In the genomic region with DNA sequence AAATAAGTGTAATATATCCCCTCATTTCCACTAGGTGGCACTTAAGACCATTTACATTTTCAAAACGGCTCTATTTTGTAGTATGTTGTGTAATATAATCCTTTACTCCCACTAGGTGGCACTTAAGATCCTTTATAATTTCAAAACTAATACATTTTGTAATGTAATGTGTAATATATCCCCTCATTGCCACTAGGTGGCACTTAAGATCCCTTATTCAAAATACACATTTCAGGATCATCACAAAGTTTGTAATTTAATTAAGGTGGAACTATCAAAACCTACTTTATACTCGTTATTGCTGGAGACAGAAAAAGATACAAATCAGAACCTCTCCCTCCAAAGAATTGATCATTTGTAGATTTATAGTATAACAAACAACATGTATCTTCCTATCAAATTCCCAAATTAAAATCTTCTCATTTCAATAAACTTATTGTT, we compare ENCODE assay signal across 8 cellular contexts.
A peak's percentile ranks its signal among the peaks of the same experiment; 100 is the strongest.
DNase-seq lines count a peak whose midpoint lies in the region; ATAC-seq and TF ChIP-seq lines count a peak whose summit lies in the region.

No MANE protein-coding gene starts in this region.

- peak; percentile 94 for ATAC-seq in GM19395 (IDR thresholded peaks at IDR 0.05; ENCODE audit: unreplicated experiment)
- ATAC-seq in HG03378 (IDR thresholded peaks at IDR 0.05; ENCODE audit: unreplicated experiment) = peak; percentile 95
- peak; percentile 92 for ATAC-seq in activated T-helper 17 cell treated with anti-CD3 and anti-CD28 coated beads, Interleukin-2, amount 50 U/mL, for 72 hours (replicated peaks)
- ATAC-seq in heart left ventricle = peak; percentile 69 to 91 (median 86)
- peak; percentile 91 for ATAC-seq in sciatic nerve

- H3K4me3 Mint-ChIP-seq in activated T-helper 17 cell treated with anti-CD3 and anti-CD28 coated beads, Interleukin-2, amount 50 U/mL, for 72 hours = no peak overlapping the region

- H3K27me3 Mint-ChIP-seq in activated T-helper 17 cell treated with anti-CD3 and anti-CD28 coated beads, Interleukin-2, amount 50 U/mL, for 72 hours = no peaks in the 10 kb centered on the region

- WGBS in heart left ventricle, 4 donors = 0 to 6% (median 1%) methylated on average over 2 of the region's 2 CpGs

- no peaks in the 10 kb centered on the region for H3K9me3 ChIP-seq in heart left ventricle

- H3K27ac Mint-ChIP-seq in activated T-helper 17 cell treated with anti-CD3 and anti-CD28 coated beads, Interleukin-2, amount 50 U/mL, for 72 hours = no peak overlapping the region

- DNase-seq in DMS 273 treated with DMSO at 0.1 percent for 48 hours (lab: John Stamatoyannopoulos, UW) (peak; percentile 89), NCI-H2227 treated with DMSO at 0.1 percent for 48 hours (lab: John Stamatoyannopoulos, UW) (peak; percentile 80), heart left ventricle (no peak), sciatic nerve (ENCODE audit: low spot score) (no peak)
- DNase-seq in stimulated activated naive CD4-positive, alpha-beta T cell treated with Interleukin-2 at 50 U/mL for 16 hours (lab: John Stamatoyannopoulos, UW) = no peak

- no peaks in the 10 kb centered on the region for H3K9me3 Mint-ChIP-seq in activated T-helper 17 cell treated with anti-CD3 and anti-CD28 coated beads, Interleukin-2, amount 50 U/mL, for 72 hours

- peak; percentile 70 to 94 (median 84) for TF ChIP-seq CTCF in heart left ventricle (IDR thresholded peaks at IDR 0.05)

- intact Hi-C loops in heart left ventricle (cut with DNase I) (loop anchor here (1.0 to 10.0 kb wide), 13 partner anchors 151 to 391 kb away; no protein-coding TSS in a partner anchor), sciatic nerve (cut with DNase I) (loop anchor here (10.0 kb wide), 1 partner anchor 192 kb away; no protein-coding TSS in a partner anchor)

- no peaks in the 10 kb centered on the region for H3K36me3 ChIP-seq in heart left ventricle

- no peaks in the 10 kb centered on the region for H3K4me1 ChIP-seq in heart left ventricle

- H3K36me3 Mint-ChIP-seq in activated T-helper 17 cell treated with anti-CD3 and anti-CD28 coated beads, Interleukin-2, amount 50 U/mL, for 72 hours (ENCODE audit: low read depth) = no peaks in the 10 kb centered on the region

- no peaks in the 10 kb centered on the region for H3K4me1 Mint-ChIP-seq in activated T-helper 17 cell treated with anti-CD3 and anti-CD28 coated beads, Interleukin-2, amount 50 U/mL, for 72 hours

- TF ChIP-seq POLR2A in heart left ventricle (IDR thresholded peaks at IDR 0.05) = no peak

- H3K27ac ChIP-seq in heart left ventricle = peak overlapping the region in 2 of 12 donors; percentile 22 to 41

- peak overlapping the region in 1 of 12 donors; percentile 28 for H3K4me3 ChIP-seq in heart left ventricle

- peaks cover 0 to 6% (median 0%) of the 10 kb centered on the region in 9 donors for H3K27me3 ChIP-seq in heart left ventricle

Comparison
In these comparisons a context has a peak if more than half of its experiments do, and no peak if none do; other contexts are left out.
1. DNase-seq: peak in DMS 273 treated with DMSO at 0.1 percent for 48 hours (single experiment) and NCI-H2227 treated with DMSO at 0.1 percent for 48 hours (single experiment); none in heart left ventricle (0 of 5), sciatic nerve (single experiment) and stimulated activated naive CD4-positive, alpha-beta T cell treated with Interleukin-2 at 50 U/mL for 16 hours (single experiment).
2. Peak in every context shown above with its lines, with median percentiles within 50 percentile points of each other: ATAC-seq.